In genomic region chr19:39090881-39091280, GRCh38 we compare ENCODE assay signal across 11 cellular contexts. TPM values are rescaled to one million over a fixed set of nuclear protein-coding genes. Genes with fewer than 3 reads are reported as not detected.
"Had no signal": no experiment of that assay in that cellular context is flagged by ENCODE, and none has a peak within 500 bp of the region (broad histone marks: within the 10 kb centered on the region; RNA-seq: fewer than 3 reads in every experiment).

No MANE protein-coding gene starts in this region.

- H3K4me2 ChIP-seq: KMS-11 had no signal

- H3K4me1 ChIP-seq: HAP-1 had no signal

- H2AFZ ChIP-seq: GM23248 had no signal

- H3K36me3 Mint-ChIP-seq: IgD-negative memory B cell had no signal

- H3K27ac ChIP-seq: GM23248, KMS-11 had no signal

- H3K36me3 ChIP-seq: HAP-1 had no signal

- H3K4me3 ChIP-seq: GM23248, HAP-1 had no signal

- DNase-seq: GM23248, GOT3, H7, KBM-7 had no signal

- H3K4me3 Mint-ChIP-seq: IgD-negative memory B cell had no signal

- H3K4me1 Mint-ChIP-seq: IgD-negative memory B cell had no signal

- H3K27ac Mint-ChIP-seq: IgD-negative memory B cell had no signal

- H3K9ac ChIP-seq: GM23248, KMS-11 had no signal

- ATAC-seq: HCT116 had no signal

- FAIRE-seq: HTR-8/SVneo had no signal

RNA-seq across cellular contexts. Expression of gene ACP7, which starts 6.7 kb away (rescaled TPM):
- total RNA-seq: GM23248, H4, HT-29 had no signal
- polyA plus RNA-seq: IgD-negative memory B cell had no signal

RNA-seq across cellular contexts. Expression of gene FBXO27, which starts 58.5 kb away (rescaled TPM):
- total RNA-seq: HT-29 had no signal
